8 cellular contexts compared by ENCODE assay signal in genomic region chr10:132331956-132332749, GRCh38. TPM values are rescaled to one million over a fixed set of nuclear protein-coding genes. Genes with fewer than 3 reads are reported as not detected.
A peak's percentile ranks its signal among the peaks of the same experiment; 100 is the strongest.
DNase-seq lines count a peak whose midpoint lies in the region; ATAC-seq and TF ChIP-seq lines count a peak whose summit lies in the region.

LRRC27 (plus strand) TSS chr10:132332193; CDS start chr10:132333525, 1,332 bp downstream.

- no peaks in the 10 kb centered on the region for H3K27me3 Mint-ChIP-seq in activated B cell treated with CpG ODN at 0.5 μM for 24 hours

- peaks cover 81% of the 10 kb centered on the region for H3K4me1 Mint-ChIP-seq in activated B cell treated with CpG ODN at 0.5 μM for 24 hours

- H3K4me3 ChIP-seq in AG09309 (ENCODE audit: control insufficient read depth, low read depth, low read length) = peak within 1 kb of the TSS; percentile 96

- H3K27ac ChIP-seq in caudate nucleus (ENCODE audit: low read depth, low read length) = peak within 1 kb of the TSS; percentile 86

- POLR2A ChIA-PET in activated B cell treated with CpG ODN at 0.5 μM for 24 hours (lab: Charles Lee) = interaction anchor here (0.7 to 1.8 kb wide), 6 partner anchors 12 to 898 kb away, joined by 3 to 13 read pairs (median 4); partner anchors contain the start of genes STK32C and UTF1

- intact Hi-C loops in activated B cell treated with CpG ODN at 0.5 μM for 24 hours (cut with micrococcal nuclease) = loop anchor here (1.0 to 10.0 kb wide), 10 partner anchors 12 to 1043 kb away; partner anchors contain the start of genes BNIP3, ECHS1, INPP5A and PAOX

- H3K27ac Mint-ChIP-seq in activated B cell treated with CpG ODN at 0.5 μM for 24 hours = peak within 1 kb of the TSS; percentile 98

- H3K36me3 Mint-ChIP-seq in activated B cell treated with CpG ODN at 0.5 μM for 24 hours (ENCODE audit: low read depth) = peaks cover 35% of the 10 kb centered on the region

- H3K9me3 Mint-ChIP-seq in activated B cell treated with CpG ODN at 0.5 μM for 24 hours = no peaks in the 10 kb centered on the region

- peak within 1 kb of the TSS; percentile 94 for H3K4me3 Mint-ChIP-seq in activated B cell treated with CpG ODN at 0.5 μM for 24 hours

- peak; percentile 81 for DNase-seq in AG09309 (ENCODE audit: low read depth)
- peak; percentile 94 for DNase-seq in NCI-H2227 treated with DMSO at 0.1 percent for 48 hours (lab: John Stamatoyannopoulos, UW)
- peak; percentile 100 for DNase-seq in activated B cell treated with CpG ODN at 0.5 μM for 24 hours
- DNase-seq in caudate nucleus (lab: John Stamatoyannopoulos, UW) = peak; percentile 55 to 100 (median 95)
- DNase-seq in inferior parietal cortex (ENCODE audit: extremely low spot score) = peak; percentile 95
- DNase-seq in smooth muscle cell of the brain vasculature (ENCODE audit: low read depth, low spot score) = peak; percentile 88

- CTCF ChIA-PET in activated B cell treated with CpG ODN at 0.5 μM for 24 hours (lab: Charles Lee) = no interaction called here

- no peak for TF ChIP-seq CTCF in AG09309 (IDR thresholded peaks at IDR 0.05; ENCODE audit: control insufficient read depth, insufficient read depth, low read depth, low read length, missing control alignments)
- no peak for TF ChIP-seq CTCF in activated B cell treated with CpG ODN at 0.5 μM for 24 hours (IDR thresholded peaks at IDR 0.05)

- peak; percentile 82 for ATAC-seq in GM19025 (IDR thresholded peaks at IDR 0.05; ENCODE audit: low read depth, unreplicated experiment)
- ATAC-seq in HG03196 (IDR thresholded peaks at IDR 0.05; ENCODE audit: unreplicated experiment) = peak; percentile 72
- ATAC-seq in activated B cell treated with CpG ODN at 0.5 μM for 24 hours (ENCODE audit: low read depth) = peak; percentile 80

RNA-seq across cellular contexts. Expression of gene LRRC27, which starts in this region (rescaled TPM):
- total RNA-seq in activated B cell treated with CpG ODN at 0.5 μM for 24 hours = 9.1 and 15.2 TPM in 2 replicates

Comparison
In these comparisons a context has a peak if more than half of its experiments do, and no peak if none do; other contexts are left out.
1. Peak in every context shown above with its lines: DNase-seq, ATAC-seq, H3K4me3 ChIP-seq and H3K27ac ChIP-seq.